ENCODE assay signal across 31 cellular contexts in the genomic region with DNA sequence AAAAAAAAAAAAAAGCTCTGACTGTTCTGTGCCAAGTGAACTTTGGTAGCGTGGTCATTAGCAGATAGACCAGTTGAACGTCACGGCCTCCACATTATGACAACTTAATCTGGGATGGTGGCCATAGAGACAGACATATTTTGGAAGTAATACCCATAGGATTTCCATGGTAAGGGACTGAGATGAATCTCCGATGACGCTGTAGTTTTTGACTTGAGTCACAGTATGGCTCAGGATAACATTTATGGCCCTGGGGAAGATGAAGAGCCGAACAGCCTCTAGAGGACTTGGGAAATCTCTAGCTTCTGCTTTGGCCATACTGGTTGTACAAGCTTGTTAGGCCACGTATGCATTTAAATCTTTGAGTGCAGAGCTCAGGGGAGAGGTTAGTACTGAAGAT.
DNase-seq lines count a peak whose midpoint lies in the region; ATAC-seq, FAIRE-seq and TF ChIP-seq lines count a peak whose summit lies in the region.
"Had no signal": no experiment of that assay in that cellular context is flagged by ENCODE, and none has a peak within 500 bp of the region (broad histone marks: within the 10 kb centered on the region; RNA-seq: fewer than 3 reads in every experiment).

No MANE protein-coding gene starts in this region.

- H3K4me2 ChIP-seq in trophoblast cell (ENCODE audit: low read length), result no peak overlapping the region
- H3K4me2 ChIP-seq: A549; BLaER1; BLaER1 treated with 17β-estradiol and CSF1 and Interleukin-3, amounts not matched to agents 10 nM and 100 nM had no signal

- H3K27ac ChIP-seq in trophoblast cell (ENCODE audit: low read depth, low read length), result no peak overlapping the region
- H3K27ac ChIP-seq: 22Rv1; A549; BLaER1; BLaER1 treated with 17β-estradiol and CSF1 and Interleukin-3, amounts not matched to agents 10 nM and 100 nM; C4-2B had no signal

- no peaks in the 10 kb centered on the region for H3K79me2 ChIP-seq in trophoblast cell (ENCODE audit: control insufficient read depth, insufficient read depth, low read length, poor library complexity)

- no peak overlapping the region for H2AFZ ChIP-seq in trophoblast cell (ENCODE audit: insufficient read depth, low read length, poor library complexity)

- H3K4ac ChIP-seq in trophoblast cell (ENCODE audit: low read depth, low read length), result no peak overlapping the region

- H3K9ac ChIP-seq in trophoblast cell (ENCODE audit: low read length), result no peak overlapping the region
- H3K9ac ChIP-seq: BLaER1; BLaER1 treated with 17β-estradiol and CSF1 and Interleukin-3, amounts not matched to agents 10 nM and 100 nM had no signal

- H2BK120ac ChIP-seq in trophoblast cell (ENCODE audit: insufficient read depth, low read length, poor library complexity), result no peak overlapping the region

- H3K79me1 ChIP-seq in trophoblast cell (ENCODE audit: low read length), result no peaks in the 10 kb centered on the region

- WGBS in trophoblast cell (ENCODE audit: extremely low coverage, insufficient coverage, insufficient read length), result no CpG with 5 or more reads among the region's 7 CpGs

- no peak overlapping the region for H2BK12ac ChIP-seq in trophoblast cell (ENCODE audit: low read length)

- no peak for TF ChIP-seq CTCF in bronchial epithelial cell (IDR thresholded peaks at IDR 0.05; ENCODE audit: insufficient read depth, low read length, severe bottlenecking)

- H4K12ac ChIP-seq in trophoblast cell (ENCODE audit: low read depth, low read length), result no peak overlapping the region

- H3K23ac ChIP-seq in trophoblast cell (ENCODE audit: low read length), result no peak overlapping the region

- H3K27me3 ChIP-seq in bronchial epithelial cell (ENCODE audit: control insufficient read depth, insufficient read depth, low read length) (no peaks in the 10 kb centered on the region), trophoblast cell (ENCODE audit: insufficient read depth, low read length) (no peaks in the 10 kb centered on the region)
- H3K27me3 ChIP-seq: BE2C; BLaER1; BLaER1 treated with 17β-estradiol and CSF1 and Interleukin-3, amounts not matched to agents 10 nM and 100 nM had no signal

- no peak overlapping the region for H3K14ac ChIP-seq in trophoblast cell (ENCODE audit: low read length)

- no peak overlapping the region for H2AK5ac ChIP-seq in trophoblast cell (ENCODE audit: low read length)

- peak; percentile 50 for FAIRE-seq in bronchial epithelial cell (lab: Jason Lieb, UNC)
- FAIRE-seq: A204.1, A549, D721Med had no signal

- H3K4me3 ChIP-seq in bronchial epithelial cell (ENCODE audit: low read depth, low read length) (no peak overlapping the region), trophoblast cell (ENCODE audit: low read depth, low read length) (no peak overlapping the region)
- H3K4me3 ChIP-seq: A549; BLaER1; BLaER1 treated with 17β-estradiol and CSF1 and Interleukin-3, amounts not matched to agents 10 nM and 100 nM had no signal

- H3K36me3 ChIP-seq in bronchial epithelial cell (ENCODE audit: control insufficient read depth, insufficient read depth, low read length), result no peaks in the 10 kb centered on the region
- no peaks in the 10 kb centered on the region for H3K36me3 ChIP-seq in trophoblast cell (ENCODE audit: control insufficient read depth in 1 of 2, insufficient read depth in 2 of 2, low read length in 2 of 2)
- H3K36me3 ChIP-seq: BE2C; BLaER1; BLaER1 treated with 17β-estradiol and CSF1 and Interleukin-3, amounts not matched to agents 10 nM and 100 nM had no signal

- no peak for ATAC-seq in GM21529 (IDR thresholded peaks at IDR 0.05; ENCODE audit: unreplicated experiment)
- ATAC-seq: A549; CD8-positive, alpha-beta T cell had no signal

- no peak for DNase-seq in bronchial epithelial cell (ENCODE audit: low read depth)
- DNase-seq in trophoblast cell, result peak; percentile 77 to 89
- DNase-seq in NCI-H1105 (lab: John Stamatoyannopoulos, UW), result no peak
- DNase-seq: 8988T; ACHN; AML-193; BE2C; C1 segment of cervical spinal cord; Caco-2; Calu3; CD4-positive, alpha-beta memory T cell; CD4-positive, alpha-beta T cell; CD4-positive, CD25-positive, alpha-beta regulatory T cell; CD8-positive, alpha-beta memory T cell; CD8-positive, alpha-beta T cell; COR-L47; DMS 273 treated with DMSO at 0.1 percent for 48 hours; DMS153; DMS53; DMS79; DMS79 treated with DMSO at 0.1 percent for 48 hours; DND-41; EL had no signal

- H3K9me3 ChIP-seq in trophoblast cell (ENCODE audit: insufficient read depth, low read depth, low read length), result peaks cover 3% of the 10 kb centered on the region
- H3K9me3 ChIP-seq: BE2C, BLaER1, Caco-2 had no signal

- no peak overlapping the region for H3K18ac ChIP-seq in trophoblast cell (ENCODE audit: low read length)

- H2BK5ac ChIP-seq in trophoblast cell (ENCODE audit: low read depth, low read length, poor library complexity), result no peak overlapping the region

- H4K91ac ChIP-seq in trophoblast cell (ENCODE audit: low read depth, low read length), result no peak overlapping the region

- no peaks in the 10 kb centered on the region for H3K4me1 ChIP-seq in trophoblast cell (ENCODE audit: control insufficient read depth in 1 of 2, insufficient read depth in 2 of 2, low read length in 2 of 2)
- H3K4me1 ChIP-seq: BE2C had no signal

- no peak overlapping the region for H4K8ac ChIP-seq in trophoblast cell (ENCODE audit: low read depth, low read length)

Comparison
In these comparisons a context has a peak if more than half of its experiments do, and no peak if none do; other contexts are left out.
1. DNase-seq: peak in trophoblast cell (2 of 2); none in bronchial epithelial cell (single experiment) and NCI-H1105 (single experiment).